10 cellular contexts compared by ENCODE assay signal in genomic region chr14:73236752-73237218, GRCh38. TPM values are rescaled to one million over a fixed set of nuclear protein-coding genes. Genes with fewer than 3 reads are reported as not detected.
DNase-seq lines count a peak whose midpoint lies in the region; ATAC-seq and TF ChIP-seq lines count a peak whose summit lies in the region.
"Had no signal": no experiment of that assay in that cellular context is flagged by ENCODE, and none has a peak within 500 bp of the region (broad histone marks: within the 10 kb centered on the region; RNA-seq: fewer than 3 reads in every experiment).

No MANE protein-coding gene starts in this region.

- no peaks in the 10 kb centered on the region for H3K36me3 ChIP-seq in HUES6 (ENCODE audit: control insufficient read depth, insufficient read depth, low read length)

- H3K9me3 Mint-ChIP-seq in CD4-positive, alpha-beta T cell: no peaks in the 10 kb centered on the region
- no peaks in the 10 kb centered on the region for H3K9me3 Mint-ChIP-seq in dendritic cell treated with granulocyte-macrophage colony-stimulating factor and Interleukin-4, amounts not matched to agents 40 ng/mL and 50 ng/mL, for 4 days
- no peaks in the 10 kb centered on the region for H3K9me3 Mint-ChIP-seq in nephron

- no peak overlapping the region for H3K9ac ChIP-seq in HUES6 (ENCODE audit: low read length)

- ATAC-seq in CD4-positive, alpha-beta T cell (ENCODE audit: poor library complexity): no peak

- intact Hi-C loops in CD4-positive, alpha-beta T cell (cut with DNase I, micrococcal nuclease): no loop called here
- intact Hi-C loops in dendritic cell treated with granulocyte-macrophage colony-stimulating factor and Interleukin-4, amounts not matched to agents 40 ng/mL and 50 ng/mL, for 4 days (cut with micrococcal nuclease): loop anchor here (10.0 kb wide), 1 partner anchor 238 kb away; no protein-coding TSS in a partner anchor

- H3K36me3 Mint-ChIP-seq in CD4-positive, alpha-beta T cell (ENCODE audit: low read depth): no peaks in the 10 kb centered on the region
- H3K36me3 Mint-ChIP-seq in dendritic cell treated with granulocyte-macrophage colony-stimulating factor and Interleukin-4, amounts not matched to agents 40 ng/mL and 50 ng/mL, for 4 days (ENCODE audit: low read depth): no peaks in the 10 kb centered on the region
- peaks cover 3% of the 10 kb centered on the region for H3K36me3 Mint-ChIP-seq in nephron (ENCODE audit: low read depth)

- peaks cover 6% of the 10 kb centered on the region for H3K4me1 Mint-ChIP-seq in CD4-positive, alpha-beta T cell (ENCODE audit: low read depth)
- H3K4me1 Mint-ChIP-seq in dendritic cell treated with granulocyte-macrophage colony-stimulating factor and Interleukin-4, amounts not matched to agents 40 ng/mL and 50 ng/mL, for 4 days (ENCODE audit: low read depth): peaks cover 61% of the 10 kb centered on the region
- peaks cover 68% of the 10 kb centered on the region for H3K4me1 Mint-ChIP-seq in nephron

- H3K27me3 Mint-ChIP-seq in CD4-positive, alpha-beta T cell: peaks cover 72% of the 10 kb centered on the region
- peaks cover 84% of the 10 kb centered on the region for H3K27me3 Mint-ChIP-seq in dendritic cell treated with granulocyte-macrophage colony-stimulating factor and Interleukin-4, amounts not matched to agents 40 ng/mL and 50 ng/mL, for 4 days
- peaks cover 68% of the 10 kb centered on the region for H3K27me3 Mint-ChIP-seq in nephron (ENCODE audit: low read depth)

- POLR2A ChIA-PET in CD4-positive, alpha-beta T cell (lab: Charles Lee): no interaction called here

- H3K4me3 Mint-ChIP-seq in CD4-positive, alpha-beta T cell: peak overlapping the region; percentile 34
- peak overlapping the region; percentile 63 for H3K4me3 Mint-ChIP-seq in dendritic cell treated with granulocyte-macrophage colony-stimulating factor and Interleukin-4, amounts not matched to agents 40 ng/mL and 50 ng/mL, for 4 days
- peak overlapping the region; percentile 77 to 93 (median 90) for H3K4me3 Mint-ChIP-seq in nephron

- no peak overlapping the region for H3K27ac ChIP-seq in CD4-positive, alpha-beta T cell (ENCODE audit: low read depth, low read length)
- H3K27ac ChIP-seq in HUES6 (ENCODE audit: low read depth, low read length): no peak overlapping the region

- no peak overlapping the region for H3K27ac Mint-ChIP-seq in CD4-positive, alpha-beta T cell
- H3K27ac Mint-ChIP-seq in dendritic cell treated with granulocyte-macrophage colony-stimulating factor and Interleukin-4, amounts not matched to agents 40 ng/mL and 50 ng/mL, for 4 days: peak overlapping the region; percentile 7
- peak overlapping the region; percentile 78 to 97 (median 91) for H3K27ac Mint-ChIP-seq in nephron

- DNase-seq in CD4-positive, alpha-beta T cell: no peak
- DNase-seq in NCI-H2196 (lab: John Stamatoyannopoulos, UW; ENCODE audit: unreplicated experiment) (no peak), NCI-H82 (lab: John Stamatoyannopoulos, UW) (no peak)
- DNase-seq in stimulated activated CD4-positive, alpha-beta T cell treated with anti-CD3 and anti-CD28 coated beads, Interleukin-12 subunit alpha, Interleukin-12 subunit beta, amount 100 ng/mL, for 4 hours: no peak
- DNase-seq in activated CD8-positive, alpha-beta memory T cell treated with anti-CD3 and anti-CD28 coated beads, Interleukin-2, amount 50 U/mL, for 48 hours: no peak
- DNase-seq: NCI-H1092, OCI-M1 had no signal

- peaks cover 53% of the 10 kb centered on the region for H3K4me1 ChIP-seq in HUES6 (ENCODE audit: control insufficient read depth, insufficient read depth, low read length)

- no peaks in the 10 kb centered on the region for H3K9me3 ChIP-seq in CD4-positive, alpha-beta T cell (ENCODE audit: control insufficient read depth, low read length)
- no peaks in the 10 kb centered on the region for H3K9me3 ChIP-seq in HUES6 (ENCODE audit: control insufficient read depth, insufficient read depth, low read depth, low read length)

- peak overlapping the region; percentile 56 for H3K4me3 ChIP-seq in HUES6 (ENCODE audit: low read depth, low read length)

- H3K27me3 ChIP-seq in CD4-positive, alpha-beta T cell (ENCODE audit: control insufficient read depth, insufficient read depth, low read length): peaks cover 74% of the 10 kb centered on the region
- peaks cover 87% of the 10 kb centered on the region for H3K27me3 ChIP-seq in HUES6 (ENCODE audit: control insufficient read depth, insufficient read depth, low read length)

- no peak for TF ChIP-seq CTCF in CD4-positive, alpha-beta T cell (IDR thresholded peaks at IDR 0.05)
- no peak for TF ChIP-seq CTCF in nephron (IDR thresholded peaks at IDR 0.05; ENCODE audit: unreplicated experiment in 3 of 3)

- CTCF ChIA-PET in CD4-positive, alpha-beta T cell (lab: Charles Lee): no interaction called here

RNA-seq across cellular contexts. Expression of gene PAPLN, which starts 0.5 kb away (rescaled TPM):
- total RNA-seq in CD4-positive, alpha-beta T cell: under 1 TPM; 0.05 to 0.14 TPM

Comparison
In these comparisons a context has a peak if more than half of its experiments do, and no peak if none do; other contexts are left out.
1. H3K4me3 Mint-ChIP-seq: peak in every context shown above with its lines; median percentile 90 in nephron; 63 in dendritic cell treated with granulocyte-macrophage colony-stimulating factor and Interleukin-4, amounts not matched to agents 40 ng/mL and 50 ng/mL, for 4 days; 34 in CD4-positive, alpha-beta T cell.